Comparison of ENCODE assay signal across 8 cellular contexts in the genomic region with DNA sequence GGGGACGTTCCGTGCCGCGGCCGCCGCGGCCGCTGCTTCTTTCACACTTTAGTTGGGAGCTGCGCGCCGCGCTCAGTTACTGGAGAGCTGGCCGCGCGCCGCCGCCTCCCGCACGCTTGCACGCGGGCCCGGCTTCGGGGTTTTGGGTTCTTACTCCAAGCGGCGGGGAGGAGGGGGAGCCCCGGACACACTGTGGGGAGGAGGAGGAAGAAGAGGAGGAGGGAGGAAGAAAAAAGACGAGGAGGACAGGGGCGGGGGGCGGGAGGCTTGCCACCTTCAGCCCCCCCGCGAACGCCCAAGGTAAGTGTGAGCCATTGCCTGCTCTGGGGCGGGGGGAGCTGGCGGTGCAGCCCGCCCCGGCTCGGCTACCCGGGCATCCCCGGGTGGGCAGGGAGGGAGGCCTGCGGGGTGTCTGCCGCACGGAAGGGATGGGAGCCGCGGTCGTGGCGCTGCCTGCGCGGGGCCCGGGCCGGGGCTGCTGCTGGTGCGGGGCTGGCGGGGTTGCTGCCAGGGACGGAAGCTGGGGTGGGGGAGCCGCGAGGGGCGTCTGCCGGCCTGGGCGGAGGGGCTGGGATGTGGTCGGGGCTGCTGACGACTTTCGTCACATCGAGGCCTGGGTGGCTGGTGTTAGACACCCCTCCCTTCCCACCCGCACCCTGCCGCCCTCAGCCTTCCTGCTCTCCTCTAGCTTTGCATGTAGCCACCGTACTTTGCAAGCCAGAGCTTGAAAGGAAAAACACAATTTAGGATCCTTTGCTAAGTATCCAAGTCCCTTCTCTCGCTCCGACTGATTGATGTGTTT. TPM values are rescaled to one million over a fixed set of nuclear protein-coding genes. Genes with fewer than 3 reads are reported as not detected.
DNase-seq lines count a peak whose midpoint lies in the region; ATAC-seq and FAIRE-seq lines count a peak whose summit lies in the region.

No MANE protein-coding gene starts in this region.

- peak overlapping the region; percentile 48 for H2BK120ac ChIP-seq in mesendoderm (ENCODE audit: low read depth, low read length)

- H3K27ac ChIP-seq in ectodermal cell (ENCODE audit: insufficient read depth, low read depth, low read length, poor library complexity, severe bottlenecking), result peak overlapping the region; percentile 65
- H3K27ac ChIP-seq in mesendoderm (ENCODE audit: low read depth, low read length), result no peak overlapping the region

- intact Hi-C loops in activated CD4-positive, alpha-beta T cell treated with anti-CD3 and anti-CD28 coated beads, Interleukin-2, amount 10 ng/mL, durations not matched to agents 24 days and 14 days (cut with micrococcal nuclease), result loop anchor here (2.0 to 5.0 kb wide), 5 partner anchors 104 to 915 kb away; partner anchors contain the start of genes ARPC5, SMG7 and TSEN15

- peak overlapping the region; percentile 60 for H3K4me3 ChIP-seq in ectodermal cell (ENCODE audit: insufficient read depth, low read depth, low read length)
- H3K4me3 ChIP-seq in mesendoderm (ENCODE audit: low read length), result peak overlapping the region; percentile 64

- peak overlapping the region; percentile 84 for H3K4me3 Mint-ChIP-seq in activated CD4-positive, alpha-beta T cell treated with anti-CD3 and anti-CD28 coated beads, Interleukin-2, amount 10 ng/mL, durations not matched to agents 24 days and 14 days
- H3K4me3 Mint-ChIP-seq in stimulated activated naive B cell treated with anti-CD40 and anti-IgM and Interleukin-4, amounts not matched to agents 10 μg/mL and 1 μg/mL and 100 μg/mL, for 72 hours, result peak overlapping the region; percentile 93 to 97

- no peaks in the 10 kb centered on the region for H3K79me1 ChIP-seq in mesendoderm (ENCODE audit: low read length)

- no peak overlapping the region for H2BK5ac ChIP-seq in mesendoderm (ENCODE audit: low read length)

- H3K27me3 Mint-ChIP-seq in activated CD4-positive, alpha-beta T cell treated with anti-CD3 and anti-CD28 coated beads, Interleukin-2, amount 10 ng/mL, durations not matched to agents 24 days and 14 days, result peaks cover 80% of the 10 kb centered on the region
- H3K27me3 Mint-ChIP-seq in stimulated activated naive B cell treated with anti-CD40 and anti-IgM and Interleukin-4, amounts not matched to agents 10 μg/mL and 1 μg/mL and 100 μg/mL, for 72 hours, result peaks cover 53% of the 10 kb centered on the region in 2 donors

- ATAC-seq in HG03571 (IDR thresholded peaks at IDR 0.05; ENCODE audit: unreplicated experiment), result peak; percentile 31
- ATAC-seq in stimulated activated naive B cell treated with anti-CD40 and anti-IgM and Interleukin-4, amounts not matched to agents 10 μg/mL and 1 μg/mL and 100 μg/mL, for 72 hours (replicated peaks), result peak; percentile 28 to 48

- H3K4me1 Mint-ChIP-seq in activated CD4-positive, alpha-beta T cell treated with anti-CD3 and anti-CD28 coated beads, Interleukin-2, amount 10 ng/mL, durations not matched to agents 24 days and 14 days, result peaks cover 16% of the 10 kb centered on the region
- H3K4me1 Mint-ChIP-seq in stimulated activated naive B cell treated with anti-CD40 and anti-IgM and Interleukin-4, amounts not matched to agents 10 μg/mL and 1 μg/mL and 100 μg/mL, for 72 hours, result peaks cover 17 to 28% of the 10 kb centered on the region in 2 donors

- no peaks in the 10 kb centered on the region for H3K9me3 Mint-ChIP-seq in activated CD4-positive, alpha-beta T cell treated with anti-CD3 and anti-CD28 coated beads, Interleukin-2, amount 10 ng/mL, durations not matched to agents 24 days and 14 days
- H3K9me3 Mint-ChIP-seq in stimulated activated naive B cell treated with anti-CD40 and anti-IgM and Interleukin-4, amounts not matched to agents 10 μg/mL and 1 μg/mL and 100 μg/mL, for 72 hours, result no peaks in the 10 kb centered on the region

- no peaks in the 10 kb centered on the region for H3K9me3 ChIP-seq in ectodermal cell (ENCODE audit: control insufficient read depth, low read length)

- H3K36me3 ChIP-seq in ectodermal cell (ENCODE audit: control insufficient read depth, insufficient read depth, low read length) (no peaks in the 10 kb centered on the region), mesendoderm (ENCODE audit: control insufficient read depth, insufficient read depth, low read length) (no peaks in the 10 kb centered on the region)

- H3K18ac ChIP-seq in mesendoderm (ENCODE audit: low read length), result peak overlapping the region; percentile 57

- H3K36me3 Mint-ChIP-seq in activated CD4-positive, alpha-beta T cell treated with anti-CD3 and anti-CD28 coated beads, Interleukin-2, amount 10 ng/mL, durations not matched to agents 24 days and 14 days (ENCODE audit: low read depth), result no peaks in the 10 kb centered on the region
- H3K36me3 Mint-ChIP-seq in stimulated activated naive B cell treated with anti-CD40 and anti-IgM and Interleukin-4, amounts not matched to agents 10 μg/mL and 1 μg/mL and 100 μg/mL, for 72 hours, result no peaks in the 10 kb centered on the region

- H3K4ac ChIP-seq in mesendoderm (ENCODE audit: low read depth, low read length), result peak overlapping the region; percentile 5

- H3K4me2 ChIP-seq in mesendoderm (ENCODE audit: low read length), result peak overlapping the region; percentile 85

- DNase-seq in NCI-H1694 treated with DMSO at 0.1 percent for 48 hours (lab: John Stamatoyannopoulos, UW), result peak; percentile 56
- DNase-seq in NCI-H1694 (lab: John Stamatoyannopoulos, UW), result no peak
- DNase-seq in activated CD4-positive, alpha-beta T cell treated with anti-CD3 and anti-CD28 coated beads, Interleukin-2, amount 10 ng/mL, durations not matched to agents 24 days and 14 days, result peak; percentile 79
- peak; percentile 55 for DNase-seq in mesendoderm
- no peak for DNase-seq in stimulated activated naive B cell treated with anti-CD40 and anti-IgM and Interleukin-4, amounts not matched to agents 10 μg/mL and 1 μg/mL and 100 μg/mL, for 72 hours
- no peak for DNase-seq in GM19239 (ENCODE audit: insufficient read length, low spot score)

- H2AK5ac ChIP-seq in mesendoderm (ENCODE audit: low read length), result no peak overlapping the region

- H3K23ac ChIP-seq in mesendoderm (ENCODE audit: low read length), result no peak overlapping the region

- H2BK15ac ChIP-seq in mesendoderm (replicated peaks; ENCODE audit: low read depth), result peak overlapping the region; percentile 93

- H3K27me3 ChIP-seq in ectodermal cell (ENCODE audit: control insufficient read depth, insufficient read depth, low read length, poor library complexity, severe bottlenecking) (no peaks in the 10 kb centered on the region), mesendoderm (ENCODE audit: insufficient read depth, low read length, poor library complexity) (peaks cover 24% of the 10 kb centered on the region)

- H3K9ac ChIP-seq in mesendoderm (ENCODE audit: low read length), result peak overlapping the region; percentile 61

- H3K56ac ChIP-seq in mesendoderm (ENCODE audit: low read length), result peak overlapping the region; percentile 80

- FAIRE-seq in GM19239 (lab: Jason Lieb, UNC), result no peak

- WGBS in ectodermal cell, 2 experiments, result 0% methylated on average over 67 of the region's 67 CpGs
- WGBS in mesendoderm (ENCODE audit: extremely low coverage, insufficient coverage, low lambda C conversion rate), result no CpG with 5 or more reads among the region's 67 CpGs

- no peak overlapping the region for H4K5ac ChIP-seq in mesendoderm (ENCODE audit: low read length)

- H3K79me2 ChIP-seq in mesendoderm (ENCODE audit: control insufficient read depth, insufficient read depth, low read length), result no peaks in the 10 kb centered on the region

- H4K8ac ChIP-seq in mesendoderm (ENCODE audit: low read depth, low read length), result no peak overlapping the region

- H3K4me1 ChIP-seq in ectodermal cell (ENCODE audit: control insufficient read depth, insufficient read depth, low read length) (peaks cover 22% of the 10 kb centered on the region), mesendoderm (ENCODE audit: control insufficient read depth, low read depth, low read length) (no peaks in the 10 kb centered on the region)

- peak overlapping the region; percentile 83 for H3K27ac Mint-ChIP-seq in activated CD4-positive, alpha-beta T cell treated with anti-CD3 and anti-CD28 coated beads, Interleukin-2, amount 10 ng/mL, durations not matched to agents 24 days and 14 days
- H3K27ac Mint-ChIP-seq in stimulated activated naive B cell treated with anti-CD40 and anti-IgM and Interleukin-4, amounts not matched to agents 10 μg/mL and 1 μg/mL and 100 μg/mL, for 72 hours, result no peak overlapping the region

RNA-seq across cellular contexts. Expression of gene C1orf21, which starts 0.4 kb away (rescaled TPM):
- 1.8 and 2.5 TPM in 2 replicates for total RNA-seq in activated CD4-positive, alpha-beta T cell treated with anti-CD3 and anti-CD28 coated beads, Interleukin-2, amount 10 ng/mL, durations not matched to agents 24 days and 14 days
- polyA plus RNA-seq in ectodermal cell (2013, experiment 1 of 4), result 61.7 TPM
- 59.2 TPM for polyA plus RNA-seq in ectodermal cell (2013, experiment 2 of 4)
- 40.3 TPM for polyA plus RNA-seq in ectodermal cell (2013, experiment 3 of 4)
- polyA plus RNA-seq in ectodermal cell (2013, experiment 4 of 4), result 48.1 TPM
- 7.9 TPM for polyA plus RNA-seq in mesendoderm (2013, experiment 1 of 2)
- polyA plus RNA-seq in mesendoderm (2013, experiment 2 of 2), result 8.9 TPM

Comparison
In these comparisons a context has a peak if more than half of its experiments do, and no peak if none do; other contexts are left out.
1. DNase-seq: peak in NCI-H1694 treated with DMSO at 0.1 percent for 48 hours (single experiment), activated CD4-positive, alpha-beta T cell treated with anti-CD3 and anti-CD28 coated beads, Interleukin-2, amount 10 ng/mL, durations not matched to agents 24 days and 14 days (single experiment) and mesendoderm (single experiment); none in NCI-H1694 (single experiment), stimulated activated naive B cell treated with anti-CD40 and anti-IgM and Interleukin-4, amounts not matched to agents 10 μg/mL and 1 μg/mL and 100 μg/mL, for 72 hours (single experiment) and GM19239 (single experiment).